ENCODE assay signal across 13 cellular contexts in the genomic region with DNA sequence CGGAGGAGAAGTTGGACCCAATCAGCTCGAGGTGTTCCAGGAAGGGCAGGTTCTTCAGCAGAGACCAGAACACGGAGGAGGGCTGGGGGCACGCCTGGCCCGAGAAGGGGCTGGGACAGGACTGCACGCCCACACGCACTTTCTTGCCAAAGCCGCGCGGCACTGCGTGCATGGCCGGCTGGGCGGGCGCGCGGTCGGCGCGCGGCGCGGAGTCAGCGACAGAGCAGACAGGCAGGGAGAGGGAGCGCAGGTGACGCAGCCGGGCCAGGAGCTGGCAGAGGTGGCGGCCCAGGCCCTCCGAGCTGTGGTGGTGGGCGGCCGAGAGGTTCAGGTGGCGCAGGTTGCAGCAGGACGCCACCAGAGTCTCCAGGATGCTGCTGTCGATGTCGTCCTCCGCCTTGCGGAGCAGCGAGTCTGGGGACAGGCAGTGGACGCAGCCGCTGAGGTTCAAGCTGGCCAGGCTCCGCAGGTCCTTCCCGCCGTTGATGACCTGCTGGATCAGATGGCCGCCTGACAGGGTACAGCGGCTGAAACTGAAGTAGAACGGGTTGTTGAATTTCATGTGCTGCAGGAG. TPM values are rescaled to one million over a fixed set of nuclear protein-coding genes. Genes with fewer than 3 reads are reported as not detected.
DNase-seq lines count a peak whose midpoint lies in the region; ATAC-seq and TF ChIP-seq lines count a peak whose summit lies in the region.
"Had no signal": no experiment of that assay in that cellular context is flagged by ENCODE, and none has a peak within 500 bp of the region (broad histone marks: within the 10 kb centered on the region; RNA-seq: fewer than 3 reads in every experiment).

No MANE protein-coding gene starts in this region.

- no peak overlapping the region for H3K18ac ChIP-seq in neuronal stem cell (ENCODE audit: low read length)

- intact Hi-C loops in activated naive CD4-positive, alpha-beta T cell treated with anti-CD3 and anti-CD28 coated beads for 36 hours (cut with micrococcal nuclease) = no loop called here
- intact Hi-C loops in PC-9 (cut with micrococcal nuclease; ENCODE audit: unreplicated experiment) = no loop called here

- H3K79me2 ChIP-seq in PC-9 (ENCODE audit: low read depth) = peaks cover 25% of the 10 kb centered on the region; the same call in 1 of the 2 replicates

- H2AFZ ChIP-seq in neuronal stem cell (ENCODE audit: low read length) (no peak overlapping the region), PC-9 (no peak overlapping the region)

- H2AK5ac ChIP-seq in neuronal stem cell (ENCODE audit: low read depth, low read length) = peak overlapping the region; percentile 70

- H3K4me1 Mint-ChIP-seq in activated naive CD4-positive, alpha-beta T cell treated with anti-CD3 and anti-CD28 coated beads, Interleukin-2, amount 10 ng/mL, durations not matched to agents 7 days and 5 days = peaks cover 21% of the 10 kb centered on the region
- H3K4me1 Mint-ChIP-seq in activated naive CD4-positive, alpha-beta T cell treated with anti-CD3 and anti-CD28 coated beads for 36 hours (ENCODE audit: low read depth) = peaks cover 17% of the 10 kb centered on the region
- peaks cover 6% of the 10 kb centered on the region for H3K4me1 Mint-ChIP-seq in central memory CD8-positive, alpha-beta T cell

- CTCF ChIA-PET in activated naive CD4-positive, alpha-beta T cell treated with anti-CD3 and anti-CD28 coated beads, Interleukin-2, amount 10 ng/mL, durations not matched to agents 7 days and 5 days (lab: Charles Lee) = no interaction called here
- CTCF ChIA-PET in activated naive CD4-positive, alpha-beta T cell treated with anti-CD3 and anti-CD28 coated beads for 36 hours (lab: Charles Lee) = interaction anchor here (0.6 to 1.6 kb wide), 3 partner anchors 20 to 281 kb away, joined by 3 read pairs; no protein-coding TSS in a partner anchor
- CTCF ChIA-PET in PC-9 (lab: Charles Lee) = no interaction called here

- no peak for DNase-seq in activated naive CD4-positive, alpha-beta T cell treated with anti-CD3 and anti-CD28 coated beads, Interleukin-2, amount 10 ng/mL, durations not matched to agents 7 days and 5 days
- DNase-seq in activated naive CD4-positive, alpha-beta T cell treated with anti-CD3 and anti-CD28 coated beads for 36 hours = no peak
- no peak for DNase-seq in central memory CD8-positive, alpha-beta T cell (ENCODE audit: low spot score in 2 of 2)
- no peak for DNase-seq in neuronal stem cell (ENCODE audit: low spot score)
- no peak for DNase-seq in PC-9
- no peak for DNase-seq in DMS153 (lab: John Stamatoyannopoulos, UW)
- DNase-seq: CD4-positive, alpha-beta memory T cell; DMS79 treated with DMSO at 0.1 percent for 48 hours had no signal

- H3K4me1 ChIP-seq in neuronal stem cell (ENCODE audit: control insufficient read depth in 2 of 2, insufficient read depth in 1 of 2, low read depth in 1 of 2, low read length in 2 of 2) (no peaks in the 10 kb centered on the region), PC-9 (replicated peaks; ENCODE audit: insufficient read depth) (no peaks in the 10 kb centered on the region)
- H3K4me1 ChIP-seq: HAP-1 had no signal

- H3K9me3 ChIP-seq in neuronal stem cell (replicated peaks in 1 of 2; ENCODE audit: control insufficient read depth in 2 of 2, insufficient read depth in 1 of 2, low read depth in 1 of 2, low read length in 2 of 2) (peaks cover 3% of the 10 kb centered on the region in 2 donors), PC-9 (ENCODE audit: insufficient read depth, low read depth) (peaks cover 11% of the 10 kb centered on the region; the same call in 1 of the 2 replicates)
- H3K9me3 ChIP-seq: BLaER1, HAP-1 had no signal

- peaks cover 27% of the 10 kb centered on the region for H3K36me3 Mint-ChIP-seq in activated naive CD4-positive, alpha-beta T cell treated with anti-CD3 and anti-CD28 coated beads, Interleukin-2, amount 10 ng/mL, durations not matched to agents 7 days and 5 days
- peaks cover 25% of the 10 kb centered on the region for H3K36me3 Mint-ChIP-seq in activated naive CD4-positive, alpha-beta T cell treated with anti-CD3 and anti-CD28 coated beads for 36 hours (ENCODE audit: low read depth)
- peaks cover 32% of the 10 kb centered on the region for H3K36me3 Mint-ChIP-seq in central memory CD8-positive, alpha-beta T cell (ENCODE audit: insufficient read depth)

- no TSS peak for BruUV-seq in PC-9 (replicated peaks; lab: Mats Ljungman, UMichigan)

- peaks cover 7% of the 10 kb centered on the region for H3K79me1 ChIP-seq in neuronal stem cell (ENCODE audit: low read depth, low read length)

- H3F3A ChIP-seq in PC-9 (ENCODE audit: insufficient read depth, low read depth) = peaks cover 31% of the 10 kb centered on the region

- no peak overlapping the region for H2BK12ac ChIP-seq in neuronal stem cell (ENCODE audit: low read length)

- H4K91ac ChIP-seq in neuronal stem cell (ENCODE audit: low read depth, low read length, poor library complexity) = no peak overlapping the region

- H4K8ac ChIP-seq in neuronal stem cell (ENCODE audit: low read depth, low read length) = no peak overlapping the region

- H3K27me3 Mint-ChIP-seq in activated naive CD4-positive, alpha-beta T cell treated with anti-CD3 and anti-CD28 coated beads, Interleukin-2, amount 10 ng/mL, durations not matched to agents 7 days and 5 days = no peaks in the 10 kb centered on the region
- H3K27me3 Mint-ChIP-seq in activated naive CD4-positive, alpha-beta T cell treated with anti-CD3 and anti-CD28 coated beads for 36 hours (ENCODE audit: low read depth) = no peaks in the 10 kb centered on the region
- no peaks in the 10 kb centered on the region for H3K27me3 Mint-ChIP-seq in central memory CD8-positive, alpha-beta T cell
- H3K27me3 Mint-ChIP-seq: CD4-positive, alpha-beta memory T cell had no signal

- no peaks in the 10 kb centered on the region for H3K27me3 ChIP-seq in neuronal stem cell (ENCODE audit: control insufficient read depth in 3 of 3, insufficient read depth in 3 of 3, low read depth in 1 of 3, low read length in 3 of 3)
- H3K27me3 ChIP-seq in PC-9 (ENCODE audit: insufficient read depth, low read depth) = no peaks in the 10 kb centered on the region
- H3K27me3 ChIP-seq: BLaER1 had no signal

- H3K36me3 ChIP-seq in neuronal stem cell (replicated peaks in 1 of 2; ENCODE audit: control insufficient read depth in 2 of 2, insufficient read depth in 2 of 2, low read length in 2 of 2) = peaks cover 30 to 57% of the 10 kb centered on the region in 2 donors
- peaks cover 27% of the 10 kb centered on the region for H3K36me3 ChIP-seq in PC-9 (ENCODE audit: low read depth)

- H2BK120ac ChIP-seq in neuronal stem cell (ENCODE audit: low read depth, low read length) = peak overlapping the region; percentile 31

- peak overlapping the region; percentile 55 for H3K23ac ChIP-seq in neuronal stem cell (ENCODE audit: low read depth, low read length, poor library complexity)

- no peaks in the 10 kb centered on the region for H3K9me2 ChIP-seq in PC-9 (ENCODE audit: insufficient read depth)

- H4K20me1 ChIP-seq in PC-9 (ENCODE audit: insufficient read depth) = peaks cover 26% of the 10 kb centered on the region

- no peak overlapping the region for H3K14ac ChIP-seq in neuronal stem cell (ENCODE audit: low read length)

- POLR2A ChIA-PET in PC-9 (lab: Charles Lee; ENCODE audit: unreplicated experiment) = no interaction called here

- H2BK5ac ChIP-seq in neuronal stem cell (ENCODE audit: low read length) = no peak overlapping the region

- TF ChIP-seq CTCF in PC-9 (conservative IDR thresholded peaks at IDR 0.05) = no peak

- no peak for ATAC-seq in central memory CD8-positive, alpha-beta T cell (replicated peaks; ENCODE audit: extremely low read depth, poor library complexity, severe bottlenecking)
- ATAC-seq in HG02885 (IDR thresholded peaks at IDR 0.05; ENCODE audit: poor library complexity, unreplicated experiment) = no peak
- ATAC-seq: GM12878 had no signal

- no peak overlapping the region for H3K9ac ChIP-seq in neuronal stem cell (ENCODE audit: low read depth, low read length, poor library complexity)
- H3K9ac ChIP-seq: BLaER1 had no signal

- no peak overlapping the region for H3K4me2 ChIP-seq in neuronal stem cell (ENCODE audit: insufficient read depth, low read length, poor library complexity, severe bottlenecking)
- H3K4me2 ChIP-seq in PC-9 = no peak overlapping the region
- H3K4me2 ChIP-seq: BLaER1 had no signal

- no peak overlapping the region for H3K4me3 Mint-ChIP-seq in activated naive CD4-positive, alpha-beta T cell treated with anti-CD3 and anti-CD28 coated beads, Interleukin-2, amount 10 ng/mL, durations not matched to agents 7 days and 5 days
- no peak overlapping the region for H3K4me3 Mint-ChIP-seq in activated naive CD4-positive, alpha-beta T cell treated with anti-CD3 and anti-CD28 coated beads for 36 hours
- H3K4me3 Mint-ChIP-seq in central memory CD8-positive, alpha-beta T cell = no peak overlapping the region
- H3K4me3 Mint-ChIP-seq: CD14-positive monocyte; CD4-positive, alpha-beta memory T cell had no signal

- H3K4ac ChIP-seq in neuronal stem cell (ENCODE audit: low read length) = no peak overlapping the region

- H3K9me3 Mint-ChIP-seq in activated naive CD4-positive, alpha-beta T cell treated with anti-CD3 and anti-CD28 coated beads, Interleukin-2, amount 10 ng/mL, durations not matched to agents 7 days and 5 days = no peaks in the 10 kb centered on the region
- H3K9me3 Mint-ChIP-seq in activated naive CD4-positive, alpha-beta T cell treated with anti-CD3 and anti-CD28 coated beads for 36 hours = no peaks in the 10 kb centered on the region
- H3K9me3 Mint-ChIP-seq in central memory CD8-positive, alpha-beta T cell = no peaks in the 10 kb centered on the region
- H3K9me3 Mint-ChIP-seq: CD4-positive, alpha-beta memory T cell had no signal

- peak overlapping the region; percentile 42 for H3K27ac Mint-ChIP-seq in activated naive CD4-positive, alpha-beta T cell treated with anti-CD3 and anti-CD28 coated beads, Interleukin-2, amount 10 ng/mL, durations not matched to agents 7 days and 5 days
- no peak overlapping the region for H3K27ac Mint-ChIP-seq in activated naive CD4-positive, alpha-beta T cell treated with anti-CD3 and anti-CD28 coated beads for 36 hours
- peak overlapping the region; percentile 83 for H3K27ac Mint-ChIP-seq in central memory CD8-positive, alpha-beta T cell (ENCODE audit: low read depth)
- H3K27ac Mint-ChIP-seq: CD4-positive, alpha-beta memory T cell had no signal

- no peak overlapping the region for H2BK15ac ChIP-seq in neuronal stem cell (ENCODE audit: low read length)

- H3K27ac ChIP-seq in neuronal stem cell (replicated peaks; ENCODE audit: low read length) (no peak overlapping the region), PC-9 (no peak overlapping the region)
- H3K27ac ChIP-seq: BLaER1 had no signal

- no CpG with 5 or more reads among the region's 45 CpGs for WGBS in neuronal stem cell (ENCODE audit: extremely low coverage in 2 of 2, insufficient read length in 2 of 2, insufficient replicate concordance in 1 of 2), 2 donors

- H3K4me3 ChIP-seq in neuronal stem cell (ENCODE audit: low read length in 2 of 2) (no peak overlapping the region), PC-9 (no peak overlapping the region)
- H3K4me3 ChIP-seq: BLaER1, GM12878, HAP-1 had no signal

RNA-seq across cellular contexts. Expression of a gene that starts 12.7 kb away (rescaled TPM):
- 1 to 10 TPM; 7.0 to 7.1 TPM for total RNA-seq in activated naive CD4-positive, alpha-beta T cell treated with anti-CD3 and anti-CD28 coated beads for 36 hours
- polyA plus RNA-seq in neuronal stem cell (2013, experiment 1 of 2) = 5.1 TPM
- 5.4 TPM for polyA plus RNA-seq in neuronal stem cell (2013, experiment 2 of 2)
- 29.1 and 39.0 TPM in 2 replicates for total RNA-seq in PC-9 (2021)

RNA-seq across cellular contexts. Expression of a gene that starts 29.5 kb away (rescaled TPM):
- total RNA-seq in activated naive CD4-positive, alpha-beta T cell treated with anti-CD3 and anti-CD28 coated beads for 36 hours = 1,000 to 10,000 TPM; 7,750 to 8,015 TPM
- 6,691 TPM for polyA plus RNA-seq in neuronal stem cell (2013, experiment 1 of 2)
- 6,867 TPM for polyA plus RNA-seq in neuronal stem cell (2013, experiment 2 of 2)
- 5,595 and 6,962 TPM in 2 replicates for total RNA-seq in PC-9 (2021)
